ENCODE assay signal across 1 cellular context in the genomic region with DNA sequence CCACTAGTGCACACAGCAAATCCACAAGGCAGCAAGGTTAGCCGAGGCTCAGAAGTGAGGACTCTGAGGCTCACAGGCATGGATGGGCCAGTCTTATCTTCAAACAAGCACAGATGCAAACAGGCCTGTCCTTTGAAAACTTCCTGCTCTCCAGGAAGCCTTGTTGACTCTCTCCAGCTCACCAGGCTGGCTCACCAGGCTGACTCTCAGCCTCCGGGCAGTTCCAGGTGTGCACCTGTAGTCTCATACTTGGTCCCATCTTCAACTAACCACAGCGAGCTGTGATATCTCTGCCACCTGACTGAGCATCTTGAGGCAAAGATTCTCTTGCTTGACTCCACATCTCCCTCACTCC.
TF ChIP-seq lines count a peak whose summit lies in the region.

No MANE protein-coding gene starts in this region.

TF ChIP-seq in HepG2, 621 proteins besides CTCF, POLR2A, EP300 and RAD21 (continued from another document and continues in another):
- TF ChIP-seq STAT6 (CRISPR knock-in tag; IDR thresholded peaks at IDR 0.05; ENCODE audit: borderline replicate concordance) = no peak
- peak; percentile 48; the same call in 1 of the 2 replicates for TF ChIP-seq FOXO1 (CRISPR knock-in tag; IDR thresholded peaks at IDR 0.05)
- TF ChIP-seq FOSL2 (CRISPR knock-in tag; IDR thresholded peaks at IDR 0.05) = 0 out of 2 replicates have a peak, but pooled peaks have one; percentile 28
- no peak for TF ChIP-seq LCORL (IDR thresholded peaks at IDR 0.05)
- TF ChIP-seq LCORL (CRISPR knock-in tag; IDR thresholded peaks at IDR 0.05) = no peak
- TF ChIP-seq ZNF124 (CRISPR knock-in tag; IDR thresholded peaks at IDR 0.05) = no peak
- TF ChIP-seq MAZ (IDR thresholded peaks at IDR 0.05; ENCODE audit: borderline replicate concordance, low read depth, low read length) = no peak
- no peak for TF ChIP-seq MAZ (CRISPR knock-in tag; IDR thresholded peaks at IDR 0.05; ENCODE audit: low read depth)
- TF ChIP-seq, protein P1, sequence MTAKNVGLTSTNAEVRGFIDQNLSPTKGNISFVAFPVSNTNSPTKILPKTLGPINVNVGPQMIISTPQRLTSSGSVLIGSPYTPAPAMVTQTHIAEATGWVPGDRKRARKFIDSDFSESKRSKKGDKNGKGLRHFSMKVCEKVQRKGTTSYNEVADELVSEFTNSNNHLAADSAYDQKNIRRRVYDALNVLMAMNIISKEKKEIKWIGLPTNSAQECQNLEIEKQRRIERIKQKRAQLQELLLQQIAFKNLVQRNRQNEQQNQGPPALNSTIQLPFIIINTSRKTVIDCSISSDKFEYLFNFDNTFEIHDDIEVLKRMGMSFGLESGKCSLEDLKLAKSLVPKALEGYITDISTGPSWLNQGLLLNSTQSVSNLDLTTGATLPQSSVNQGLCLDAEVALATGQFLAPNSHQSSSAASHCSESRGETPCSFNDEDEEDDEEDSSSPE (CRISPR knock-in tag; IDR thresholded peaks at IDR 0.05) = no peak
- TF ChIP-seq HOXD1 (CRISPR knock-in tag; IDR thresholded peaks at IDR 0.05) = no peak
- TF ChIP-seq ZNF563 (CRISPR knock-in tag; IDR thresholded peaks at IDR 0.05) = no peak
- TF ChIP-seq REST (IDR thresholded peaks at IDR 0.05; ENCODE audit: borderline replicate concordance in 1 of 2, low read depth in 1 of 2, low read length in 2 of 2) = peak in 1 of 2 experiments; percentile 32; a peak in 1 of 4 replicates
- no peak for TF ChIP-seq ZBTB3 (CRISPR knock-in tag; IDR thresholded peaks at IDR 0.05; ENCODE audit: borderline replicate concordance, low read depth)
- TF ChIP-seq ZNF20 (CRISPR knock-in tag; IDR thresholded peaks at IDR 0.05) = no peak
- TF ChIP-seq EEA1 (CRISPR knock-in tag; IDR thresholded peaks at IDR 0.05; ENCODE audit: borderline replicate concordance) = no peak
- peak; percentile 47 for TF ChIP-seq HDAC2 (CRISPR knock-in tag; IDR thresholded peaks at IDR 0.05)
- no peak for TF ChIP-seq NR2F6 (IDR thresholded peaks at IDR 0.05)
- 0 out of 2 replicates have a peak, but pooled peaks have one; percentile 20 for TF ChIP-seq NR2F6 (CRISPR knock-in tag; IDR thresholded peaks at IDR 0.05)
- TF ChIP-seq ZNF670 (CRISPR knock-in tag; IDR thresholded peaks at IDR 0.05; ENCODE audit: borderline replicate concordance) = no peak
- TF ChIP-seq KAT8 (CRISPR knock-in tag; IDR thresholded peaks at IDR 0.05) = no peak
- TF ChIP-seq ZFP82 (CRISPR knock-in tag; IDR thresholded peaks at IDR 0.05; ENCODE audit: borderline replicate concordance) = no peak
- no peak for TF ChIP-seq ZNF672 (CRISPR knock-in tag; IDR thresholded peaks at IDR 0.05)
- TF ChIP-seq TFAP4 (IDR thresholded peaks at IDR 0.05; ENCODE audit: borderline replicate concordance, low read depth) = peak; percentile 39; the same call in 1 of the 2 replicates
- TF ChIP-seq KDM2A (CRISPR knock-in tag; IDR thresholded peaks at IDR 0.05; ENCODE audit: borderline replicate concordance, low read depth) = no peak; the same call in 1 of the 2 replicates
- TF ChIP-seq, protein P2, sequence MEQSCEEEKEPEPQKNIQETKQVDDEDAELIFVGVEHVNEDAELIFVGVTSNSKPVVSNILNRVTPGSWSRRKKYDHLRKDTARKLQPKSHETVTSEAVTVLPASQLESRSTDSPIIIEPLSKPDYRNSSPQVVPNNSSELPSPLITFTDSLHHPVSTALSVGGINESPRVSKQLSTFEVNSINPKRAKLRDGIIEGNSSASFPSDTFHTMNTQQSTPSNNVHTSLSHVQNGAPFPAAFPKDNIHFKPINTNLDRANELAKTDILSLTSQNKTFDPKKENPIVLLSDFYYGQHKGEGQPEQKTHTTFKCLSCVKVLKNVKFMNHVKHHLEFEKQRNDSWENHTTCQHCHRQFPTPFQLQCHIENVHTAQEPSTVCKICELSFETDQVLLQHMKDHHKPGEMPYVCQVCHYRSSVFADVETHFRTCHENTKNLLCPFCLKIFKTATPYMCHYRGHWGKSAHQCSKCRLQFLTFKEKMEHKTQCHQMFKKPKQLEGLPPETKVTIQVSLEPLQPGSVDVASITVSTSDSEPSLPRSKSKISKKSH (CRISPR knock-in tag; IDR thresholded peaks at IDR 0.05; ENCODE audit: borderline replicate concordance) = no peak
- TF ChIP-seq, protein P3, sequence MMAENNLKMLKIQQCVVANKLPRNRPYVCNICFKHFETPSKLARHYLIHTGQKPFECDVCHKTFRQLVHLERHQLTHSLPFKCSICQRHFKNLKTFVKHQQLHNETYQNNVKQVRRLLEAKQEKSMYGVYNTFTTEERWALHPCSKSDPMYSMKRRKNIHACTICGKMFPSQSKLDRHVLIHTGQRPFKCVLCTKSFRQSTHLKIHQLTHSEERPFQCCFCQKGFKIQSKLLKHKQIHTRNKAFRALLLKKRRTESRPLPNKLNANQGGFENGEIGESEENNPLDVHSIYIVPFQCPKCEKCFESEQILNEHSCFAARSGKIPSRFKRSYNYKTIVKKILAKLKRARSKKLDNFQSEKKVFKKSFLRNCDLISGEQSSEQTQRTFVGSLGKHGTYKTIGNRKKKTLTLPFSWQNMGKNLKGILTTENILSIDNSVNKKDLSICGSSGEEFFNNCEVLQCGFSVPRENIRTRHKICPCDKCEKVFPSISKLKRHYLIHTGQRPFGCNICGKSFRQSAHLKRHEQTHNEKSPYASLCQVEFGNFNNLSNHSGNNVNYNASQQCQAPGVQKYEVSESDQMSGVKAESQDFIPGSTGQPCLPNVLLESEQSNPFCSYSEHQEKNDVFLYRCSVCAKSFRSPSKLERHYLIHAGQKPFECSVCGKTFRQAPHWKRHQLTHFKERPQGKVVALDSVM (CRISPR knock-in tag; IDR thresholded peaks at IDR 0.05) = peak; percentile 71
- TF ChIP-seq HOXA5 (CRISPR knock-in tag; IDR thresholded peaks at IDR 0.05) = no peak
- TF ChIP-seq GATA4 (IDR thresholded peaks at IDR 0.05; ENCODE audit: borderline replicate concordance, low read depth) = 0 out of 2 replicates have a peak, but pooled peaks have one; percentile 43
- 0 out of 2 replicates have a peak, but pooled peaks have one; percentile 18 for TF ChIP-seq MIER2 (CRISPR knock-in tag; IDR thresholded peaks at IDR 0.05)
- TF ChIP-seq, protein P4, sequence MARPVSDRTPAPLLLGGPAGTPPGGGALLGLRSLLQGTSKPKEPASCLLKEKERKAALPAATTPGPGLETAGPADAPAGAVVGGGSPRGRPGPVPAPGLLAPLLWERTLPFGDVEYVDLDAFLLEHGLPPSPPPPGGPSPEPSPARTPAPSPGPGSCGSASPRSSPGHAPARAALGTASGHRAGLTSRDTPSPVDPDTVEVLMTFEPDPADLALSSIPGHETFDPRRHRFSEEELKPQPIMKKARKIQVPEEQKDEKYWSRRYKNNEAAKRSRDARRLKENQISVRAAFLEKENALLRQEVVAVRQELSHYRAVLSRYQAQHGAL (CRISPR knock-in tag; IDR thresholded peaks at IDR 0.05; ENCODE audit: not compliant biosample characterization) = no peak
- peak; percentile 18; the same call in 1 of the 2 replicates for TF ChIP-seq SALL1 (CRISPR knock-in tag; IDR thresholded peaks at IDR 0.05)
- no peak for TF ChIP-seq ZSCAN5A (CRISPR knock-in tag; IDR thresholded peaks at IDR 0.05; ENCODE audit: borderline replicate concordance)
- TF ChIP-seq JARID2 (CRISPR knock-in tag; IDR thresholded peaks at IDR 0.05; ENCODE audit: insufficient replicate concordance) = no peak
- no peak for TF ChIP-seq ZNF569 (CRISPR knock-in tag; IDR thresholded peaks at IDR 0.05; ENCODE audit: borderline replicate concordance)
- no peak for TF ChIP-seq ZNF503 (CRISPR knock-in tag; IDR thresholded peaks at IDR 0.05)
- no peak for TF ChIP-seq ZZZ3 (CRISPR knock-in tag; IDR thresholded peaks at IDR 0.05; ENCODE audit: borderline replicate concordance)
- TF ChIP-seq ZNF282 (IDR thresholded peaks at IDR 0.05; ENCODE audit: partially characterized antibody) = no peak
